In the genomic region with DNA sequence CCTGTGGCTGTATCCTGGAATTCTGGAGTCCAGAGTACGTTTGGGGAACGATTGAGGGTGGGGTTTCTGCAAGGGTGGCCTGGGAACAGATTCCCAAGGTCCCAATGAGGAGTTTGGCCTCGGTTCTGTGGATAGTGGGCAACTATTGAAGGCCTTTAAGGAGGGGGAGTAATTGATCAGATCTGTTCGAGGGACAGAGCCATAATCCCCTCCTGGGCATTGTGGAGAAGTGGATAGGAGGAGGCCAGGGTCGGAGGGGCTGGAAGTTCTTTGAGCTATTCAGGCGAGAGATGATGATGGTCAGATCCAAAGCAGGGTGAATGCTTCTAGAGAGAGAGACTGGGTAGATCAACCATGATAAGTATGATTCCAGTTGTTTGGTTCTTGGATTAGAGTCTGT, we compare ENCODE assay signal across 19 cellular contexts.
DNase-seq lines count a peak whose midpoint lies in the region; ATAC-seq, FAIRE-seq and TF ChIP-seq lines count a peak whose summit lies in the region.
"Had no signal": no experiment of that assay in that cellular context is flagged by ENCODE, and none has a peak within 500 bp of the region (broad histone marks: within the 10 kb centered on the region; RNA-seq: fewer than 3 reads in every experiment).

No MANE protein-coding gene starts in this region.

- H4K20me1 ChIP-seq in HepG2 (ENCODE audit: insufficient read depth, low read length) (no peaks in the 10 kb centered on the region), OCI-LY1 (ENCODE audit: insufficient read depth, low read length) (no peaks in the 10 kb centered on the region), neural progenitor cell (ENCODE audit: low read depth) (peaks cover 28% of the 10 kb centered on the region), GM23248 (ENCODE audit: insufficient read depth) (no peaks in the 10 kb centered on the region)

- TF ChIP-seq CTCF in HepG2 (CRISPR knock-in tag; IDR thresholded peaks at IDR 0.05) (no peak), right lobe of liver (IDR thresholded peaks at IDR 0.05) (no peak), OCI-LY1 (IDR thresholded peaks at IDR 0.05; ENCODE audit: low read length) (no peak), neural progenitor cell (IDR thresholded peaks at IDR 0.05) (no peak), WTC11 (IDR thresholded peaks at IDR 0.05) (no peak)

- DNase-seq in HepG2 (ENCODE audit: low spot score) = no peak
- DNase-seq in right lobe of liver = no peak
- peak; percentile 18 for DNase-seq in neural progenitor cell (ENCODE audit: low spot score)
- DNase-seq in WTC11 (ENCODE audit: low spot score) = no peak
- no peak for DNase-seq in SW480 (ENCODE audit: low spot score)
- DNase-seq in NCI-H187 treated with DMSO at 0.1 percent for 48 hours (lab: John Stamatoyannopoulos, UW) = no peak
- no peak for DNase-seq in GM23248
- DNase-seq: 8988T; Caco-2; CD4-positive, alpha-beta T cell had no signal

- CTCF ChIA-PET in HepG2 (lab: Yijun Ruan, JAX; ENCODE audit: low intra/inter-chr PET ratio, low total read pairs) = no interaction called here
- CTCF ChIA-PET in WTC11 (lab: Charles Lee) = interaction anchor here (0.6 to 5.2 kb wide), 3 partner anchors 54 to 82 kb away, joined by 3 to 47 read pairs (median 3); no protein-coding TSS in a partner anchor

- no TSS peak for BruUV-seq in HepG2 (replicated peaks; lab: Mats Ljungman, UMichigan)

- H3K27me3 ChIP-seq in HepG2 (ENCODE audit: control insufficient read depth in 1 of 2, insufficient read depth in 2 of 2, low read length in 2 of 2) (no peaks in the 10 kb centered on the region), right lobe of liver (no peaks in the 10 kb centered on the region), OCI-LY1 (ENCODE audit: insufficient read depth, low read length) (no peaks in the 10 kb centered on the region), neural progenitor cell (peaks cover 14% of the 10 kb centered on the region), GM23248 (replicated peaks; ENCODE audit: insufficient read depth) (no peaks in the 10 kb centered on the region)

- no peak overlapping the region for H3K4me3 Mint-ChIP-seq in neural progenitor cell
- no peak overlapping the region for H3K4me3 Mint-ChIP-seq in WTC11
- H3K4me3 Mint-ChIP-seq: CD4-positive, alpha-beta T cell; GM23338 had no signal

- H3K27ac Mint-ChIP-seq in neural progenitor cell (no peak overlapping the region), WTC11 (no peak overlapping the region)
- H3K27ac Mint-ChIP-seq: CD4-positive, alpha-beta T cell; GM23338 had no signal

- ATAC-seq in HepG2 = peak; percentile 29
- no peak for ATAC-seq in right lobe of liver
- ATAC-seq in WTC11 = no peak
- ATAC-seq: GM23338, K562 had no signal

- no peak for FAIRE-seq in HepG2 (lab: Jason Lieb, UNC)
- FAIRE-seq: D721Med, G401.6, GM12892, GM18507, H54, K562 had no signal

- H3K36me3 ChIP-seq in HepG2 (replicated peaks in 1 of 2; ENCODE audit: control insufficient read depth in 1 of 2, insufficient read depth in 2 of 2, low read length in 2 of 2) = no peaks in the 10 kb centered on the region
- no peaks in the 10 kb centered on the region for H3K36me3 ChIP-seq in right lobe of liver
- H3K36me3 ChIP-seq in OCI-LY1 (ENCODE audit: insufficient read depth, low read length) = peaks cover 34% of the 10 kb centered on the region; the same call in 1 of the 2 replicates
- no peaks in the 10 kb centered on the region for H3K36me3 ChIP-seq in neural progenitor cell
- no peaks in the 10 kb centered on the region for H3K36me3 ChIP-seq in GM23248 (ENCODE audit: low read depth)

- no peaks in the 10 kb centered on the region for H3K79me2 ChIP-seq in HepG2 (ENCODE audit: insufficient read depth, low read length)
- H3K79me2 ChIP-seq in OCI-LY1 (ENCODE audit: insufficient read depth, low read length) = peaks cover 6% of the 10 kb centered on the region; the same call in 1 of the 2 replicates
- no peaks in the 10 kb centered on the region for H3K79me2 ChIP-seq in neural progenitor cell (ENCODE audit: low read depth)
- H3K79me2 ChIP-seq in GM23248 (ENCODE audit: insufficient read depth) = no peaks in the 10 kb centered on the region

- H3K27ac ChIP-seq in HepG2 (ENCODE audit: extremely low read length, insufficient read depth, low read length) (no peak overlapping the region), right lobe of liver (no peak overlapping the region), OCI-LY1 (ENCODE audit: low read depth, low read length, poor library complexity, severe bottlenecking) (peak overlapping the region; percentile 99), neural progenitor cell (no peak overlapping the region), GM23248 (no peak overlapping the region)
- H3K27ac ChIP-seq: C4-2B had no signal

- H3K4me1 ChIP-seq in HepG2 (ENCODE audit: insufficient read depth, low read length) (peaks cover 32% of the 10 kb centered on the region), right lobe of liver (no peaks in the 10 kb centered on the region), OCI-LY1 (ENCODE audit: insufficient read depth, low read length, severe bottlenecking) (peaks cover 93% of the 10 kb centered on the region), neural progenitor cell (peaks cover 32% of the 10 kb centered on the region), GM23248 (ENCODE audit: insufficient read depth) (no peaks in the 10 kb centered on the region)
- H3K4me1 ChIP-seq: Caco-2 had no signal

- H3K9ac ChIP-seq in HepG2 (ENCODE audit: insufficient read depth, low read depth, low read length) = no peak overlapping the region
- H3K9ac ChIP-seq in OCI-LY1 (ENCODE audit: low read length) = peak overlapping the region; percentile 79
- H3K9ac ChIP-seq in neural progenitor cell = no peak overlapping the region
- H3K9ac ChIP-seq in GM23248 = no peak overlapping the region

- TF ChIP-seq EP300 in HepG2 (IDR thresholded peaks at IDR 0.05; ENCODE audit: low read depth in 2 of 2, low read length in 2 of 2) (no peak), HepG2 (CRISPR knock-in tag; IDR thresholded peaks at IDR 0.05; ENCODE audit: borderline replicate concordance) (no peak)

- H3K4me1 Mint-ChIP-seq in neural progenitor cell (peaks cover 54% of the 10 kb centered on the region), WTC11 (peaks cover 38% of the 10 kb centered on the region)

- POLR2A ChIA-PET in HepG2 (lab: Yijun Ruan, JAX) = interaction anchor here (1.1 kb wide), 1 partner anchor 52 kb away, joined by 4 read pairs; no protein-coding TSS in a partner anchor
- POLR2A ChIA-PET in WTC11 (lab: Charles Lee) = no interaction called here

- no peaks in the 10 kb centered on the region for H3K9me3 ChIP-seq in HepG2 (ENCODE audit: low read length)
- H3K9me3 ChIP-seq in right lobe of liver = no peaks in the 10 kb centered on the region
- no peaks in the 10 kb centered on the region for H3K9me3 ChIP-seq in OCI-LY1 (ENCODE audit: low read length)
- H3K9me3 ChIP-seq in neural progenitor cell (ENCODE audit: low read depth) = no peaks in the 10 kb centered on the region
- H3K9me3 ChIP-seq in GM23248 (ENCODE audit: low read depth) = no peaks in the 10 kb centered on the region
- H3K9me3 ChIP-seq: Caco-2 had no signal

- H3F3A ChIP-seq in OCI-LY1 (ENCODE audit: insufficient read depth, low read length) (peaks cover 9% of the 10 kb centered on the region; the same call in 1 of the 2 replicates), neural progenitor cell (ENCODE audit: low read depth) (peaks cover 30% of the 10 kb centered on the region), GM23248 (ENCODE audit: insufficient read depth) (no peaks in the 10 kb centered on the region)

- H3K9me2 ChIP-seq in OCI-LY1 (ENCODE audit: low read depth, low read length) (no peaks in the 10 kb centered on the region), GM23248 (ENCODE audit: insufficient read depth) (no peaks in the 10 kb centered on the region)

- H3K36me3 Mint-ChIP-seq in neural progenitor cell (no peaks in the 10 kb centered on the region), WTC11 (no peaks in the 10 kb centered on the region)

- H2AFZ ChIP-seq in HepG2 (ENCODE audit: low read length) (no peak overlapping the region), OCI-LY1 (ENCODE audit: low read length) (no peak overlapping the region), neural progenitor cell (replicated peaks) (no peak overlapping the region), GM23248 (no peak overlapping the region)
- H2AFZ ChIP-seq: GM23338 had no signal

- no peak for TF ChIP-seq RAD21 in HepG2 (CRISPR knock-in tag; IDR thresholded peaks at IDR 0.05)

- H3K9me3 Mint-ChIP-seq in neural progenitor cell (no peaks in the 10 kb centered on the region), WTC11 (no peaks in the 10 kb centered on the region)
- H3K9me3 Mint-ChIP-seq: CD4-positive, alpha-beta T cell; GM23338 had no signal

- intact Hi-C loops in HepG2 (cut with micrococcal nuclease; ENCODE audit: unreplicated experiment) = loop anchor here (5.0 kb wide), 1 partner anchor 53 kb away; no protein-coding TSS in a partner anchor
- intact Hi-C loops in right lobe of liver (cut with DNase I) = no loop called here

- in situ Hi-C loops in HepG2 (cut with HindIII; ENCODE audit: extremely low pct_ligation_motif_present, low pct_unique_long_range_greater_than_20kb) = no loop called here
- in situ Hi-C loops in GM23248 (cut with MboI) = no loop called here

- H3K4me3 ChIP-seq in HepG2 (replicated peaks in 1 of 3; ENCODE audit: insufficient read depth in 1 of 3, low read depth in 2 of 3, low read length in 3 of 3) (no peak overlapping the region), right lobe of liver (no peak overlapping the region), OCI-LY1 (ENCODE audit: low read depth, low read length, poor library complexity, severe bottlenecking) (peak overlapping the region; percentile 19), neural progenitor cell (no peak overlapping the region), GM23248 (no peak overlapping the region)
- H3K4me3 ChIP-seq: GM23338, K562 had no signal

- peaks cover 9% of the 10 kb centered on the region for H3K27me3 Mint-ChIP-seq in neural progenitor cell (ENCODE audit: insufficient read depth, low read depth)
- no peaks in the 10 kb centered on the region for H3K27me3 Mint-ChIP-seq in WTC11 (ENCODE audit: low read depth)
- H3K27me3 Mint-ChIP-seq: CD4-positive, alpha-beta T cell had no signal

- no peak for TF ChIP-seq POLR2A in HepG2 (IDR thresholded peaks at IDR 0.05; ENCODE audit: insufficient read depth in 1 of 2, low read depth in 2 of 2, low read length in 2 of 2)
- no peak for TF ChIP-seq POLR2A in right lobe of liver (IDR thresholded peaks at IDR 0.05)

- WGBS in HepG2 (ENCODE audit: low lambda C conversion rate) = 52% methylated on average over 6 of the region's 6 CpGs
- 71% methylated on average over 6 of the region's 6 CpGs for WGBS in right lobe of liver (ENCODE audit: insufficient coverage, low coverage, low lambda C conversion rate, missing lambda C conversion rate)
- 78 to 81% methylated on average over 6 of the region's 6 CpGs for WGBS in GM23248 (ENCODE audit: low coverage in 1 of 2, low lambda C conversion rate in 2 of 2, missing lambda C conversion rate in 2 of 2), 2 experiments

- H3K4me2 ChIP-seq in HepG2 (ENCODE audit: low read depth, low read length) (no peak overlapping the region), OCI-LY1 (ENCODE audit: low read length) (peak overlapping the region; percentile 69), neural progenitor cell (no peak overlapping the region), GM23248 (ENCODE audit: unreplicated experiment) (no peak overlapping the region)
- H3K4me2 ChIP-seq: GM23338 had no signal

Comparison
In these comparisons a context has a peak if more than half of its experiments do, and no peak if none do; other contexts are left out.
1. Of the 50 proteins assayed by ChIP-seq in both HepG2 and WTC11: peak only in HepG2: NR2C2; only in WTC11: none; in both: none; in neither: 49.